In genomic region chr3:15345051-15345607, GRCh38 we compare ENCODE assay signal across 9 cellular contexts. TPM values are rescaled to one million over a fixed set of nuclear protein-coding genes. Genes with fewer than 3 reads are reported as not detected.
A peak's percentile ranks its signal among the peaks of the same experiment; 100 is the strongest.
DNase-seq lines count a peak whose midpoint lies in the region; ATAC-seq, FAIRE-seq and TF ChIP-seq lines count a peak whose summit lies in the region.
"Had no signal": no experiment of that assay in that cellular context is flagged by ENCODE, and none has a peak within 500 bp of the region (broad histone marks: within the 10 kb centered on the region; RNA-seq: fewer than 3 reads in every experiment).

No MANE protein-coding gene starts in this region.

- H3K9me3 Mint-ChIP-seq in WTC11 = peaks cover 10% of the 10 kb centered on the region
- H3K9me3 Mint-ChIP-seq in activated T-helper 1 cell treated with anti-CD3 and anti-CD28 coated beads, Interleukin-12 subunit alpha, Interleukin-12 subunit beta, Interleukin-2, Interleukin-4 antibody, amounts not matched to agents 30 ng/mL and 10 ng/mL and 1 ng/mL, durations not matched to agents 14 hours and 24 hours and 36 hours = peaks cover 7% of the 10 kb centered on the region
- H3K9me3 Mint-ChIP-seq: activated T-helper 2 cell treated with anti-CD3 and anti-CD28 coated beads, Interferon-gamma antibody, Interleukin-2, Interleukin-4, amounts not matched to agents 10 μg/mL and 5 μg/mL and 100 μg/mL, durations not matched to agents 14 hours and 24 hours and 36 hours had no signal

- H4K20me1 ChIP-seq in DOHH2 (ENCODE audit: control insufficient read depth, insufficient read depth, low read depth, low read length) (no peaks in the 10 kb centered on the region), H1 (replicated peaks in 1 of 2; ENCODE audit: control insufficient read depth in 1 of 2, insufficient read depth in 2 of 2, low read length in 2 of 2) (no peaks in the 10 kb centered on the region)

- peaks cover 40% of the 10 kb centered on the region for H3F3A ChIP-seq in DOHH2 (ENCODE audit: control insufficient read depth, insufficient read depth)

- H3K27ac ChIP-seq in DOHH2 (ENCODE audit: low read depth, low read length) = peak overlapping the region; percentile 99
- no peak overlapping the region for H3K27ac ChIP-seq in H1 (ENCODE audit: low read depth, low read length)
- no peak overlapping the region for H3K27ac ChIP-seq in mesendoderm (ENCODE audit: low read depth, low read length)

- no peaks in the 10 kb centered on the region for H3K23me2 ChIP-seq in H1 (ENCODE audit: low read depth, low read length)

- no peak overlapping the region for H3K56ac ChIP-seq in H1 (replicated peaks; ENCODE audit: insufficient read length, low read depth, low read length)
- no peak overlapping the region for H3K56ac ChIP-seq in mesendoderm (ENCODE audit: low read length)

- no peak for TF ChIP-seq CTCF in DOHH2 (IDR thresholded peaks at IDR 0.05; ENCODE audit: low read depth, low read length, poor library complexity, severe bottlenecking)
- TF ChIP-seq CTCF in H1 (IDR thresholded peaks at IDR 0.05; ENCODE audit: control extremely low read depth in 1 of 3, insufficient read depth in 1 of 3, low read depth in 1 of 3, low read length in 3 of 3) = no peak
- no peak for TF ChIP-seq CTCF in WTC11 (IDR thresholded peaks at IDR 0.05)

- H3K27me3 ChIP-seq in DOHH2 (ENCODE audit: control insufficient read depth, low read length) = no peaks in the 10 kb centered on the region
- H3K27me3 ChIP-seq in H1 (replicated peaks in 1 of 4; ENCODE audit: control insufficient read depth in 3 of 4, extremely low read depth in 1 of 4, insufficient read depth in 3 of 4, low read length in 3 of 4) = no peaks in the 10 kb centered on the region
- no peaks in the 10 kb centered on the region for H3K27me3 ChIP-seq in mesendoderm (ENCODE audit: insufficient read depth, low read length, poor library complexity)

- no peak overlapping the region for H3K27ac Mint-ChIP-seq in WTC11
- H3K27ac Mint-ChIP-seq in activated T-helper 1 cell treated with anti-CD3 and anti-CD28 coated beads, Interleukin-12 subunit alpha, Interleukin-12 subunit beta, Interleukin-2, Interleukin-4 antibody, amounts not matched to agents 30 ng/mL and 10 ng/mL and 1 ng/mL, durations not matched to agents 14 hours and 24 hours and 36 hours = no peak overlapping the region
- H3K27ac Mint-ChIP-seq: activated T-helper 2 cell treated with anti-CD3 and anti-CD28 coated beads, Interferon-gamma antibody, Interleukin-2, Interleukin-4, amounts not matched to agents 10 μg/mL and 5 μg/mL and 100 μg/mL, durations not matched to agents 14 hours and 24 hours and 36 hours had no signal

- H3K36me3 ChIP-seq in DOHH2 (ENCODE audit: control insufficient read depth, low read length) = no peaks in the 10 kb centered on the region
- H3K36me3 ChIP-seq in H1 (ENCODE audit: control insufficient read depth in 2 of 4, insufficient read depth in 4 of 4, low read length in 3 of 4) = no peaks in the 10 kb centered on the region; a peak in 1 of 8 replicates
- no peaks in the 10 kb centered on the region for H3K36me3 ChIP-seq in mesendoderm (ENCODE audit: control insufficient read depth, insufficient read depth, low read length)

- H3K4me3 ChIP-seq in DOHH2 (ENCODE audit: low read length) = peak overlapping the region; percentile 66
- no peak overlapping the region for H3K4me3 ChIP-seq in H1 (ENCODE audit: extremely low read depth in 1 of 4, insufficient read depth in 2 of 4, low read depth in 3 of 4, low read length in 4 of 4)
- H3K4me3 ChIP-seq in mesendoderm (ENCODE audit: low read length) = no peak overlapping the region

- peaks cover 8% of the 10 kb centered on the region for H3K36me3 Mint-ChIP-seq in WTC11
- peaks cover 4% of the 10 kb centered on the region for H3K36me3 Mint-ChIP-seq in activated T-helper 1 cell treated with anti-CD3 and anti-CD28 coated beads, Interleukin-12 subunit alpha, Interleukin-12 subunit beta, Interleukin-2, Interleukin-4 antibody, amounts not matched to agents 30 ng/mL and 10 ng/mL and 1 ng/mL, durations not matched to agents 14 hours and 24 hours and 36 hours (ENCODE audit: low read depth)

- H3K23ac ChIP-seq in H1 (ENCODE audit: insufficient read length) = no peak overlapping the region
- no peak overlapping the region for H3K23ac ChIP-seq in mesendoderm (ENCODE audit: low read length)

- H4K91ac ChIP-seq in H1 (replicated peaks; ENCODE audit: insufficient read length, low read length) = no peak overlapping the region

- H4K5ac ChIP-seq in H1 (ENCODE audit: insufficient read length, low read depth, low read length) = no peak overlapping the region
- no peak overlapping the region for H4K5ac ChIP-seq in mesendoderm (ENCODE audit: low read length)

- H3K4me1 ChIP-seq in DOHH2 (ENCODE audit: control insufficient read depth, low read length) (peaks cover 86% of the 10 kb centered on the region), H1 (replicated peaks in 1 of 4; ENCODE audit: control insufficient read depth in 3 of 4, insufficient read depth in 4 of 4, low read length in 3 of 4) (no peaks in the 10 kb centered on the region), mesendoderm (ENCODE audit: control insufficient read depth, low read depth, low read length) (no peaks in the 10 kb centered on the region)

- H3K79me1 ChIP-seq in H1 (ENCODE audit: low read depth, low read length) = no peaks in the 10 kb centered on the region
- no peaks in the 10 kb centered on the region for H3K79me1 ChIP-seq in mesendoderm (ENCODE audit: low read length)

- peak overlapping the region; percentile 90 for H3K4me2 ChIP-seq in DOHH2 (ENCODE audit: low read length)
- H3K4me2 ChIP-seq in H1 (ENCODE audit: insufficient read depth in 1 of 2, low read depth in 2 of 2, low read length in 2 of 2) = no peak overlapping the region
- H3K4me2 ChIP-seq in mesendoderm (ENCODE audit: low read length) = no peak overlapping the region

- FAIRE-seq in H1 (lab: Jason Lieb, UNC) = no peak

- H3K27me3 Mint-ChIP-seq in WTC11 (ENCODE audit: low read depth) = no peaks in the 10 kb centered on the region; the same call in none of the 2 replicates
- H3K27me3 Mint-ChIP-seq in activated T-helper 1 cell treated with anti-CD3 and anti-CD28 coated beads, Interleukin-12 subunit alpha, Interleukin-12 subunit beta, Interleukin-2, Interleukin-4 antibody, amounts not matched to agents 30 ng/mL and 10 ng/mL and 1 ng/mL, durations not matched to agents 14 hours and 24 hours and 36 hours (ENCODE audit: insufficient read depth) = peaks cover 4% of the 10 kb centered on the region

- no peak overlapping the region for H2BK15ac ChIP-seq in H1 (ENCODE audit: low read length)
- no peak overlapping the region for H2BK15ac ChIP-seq in mesendoderm (replicated peaks; ENCODE audit: low read depth)

- H3K79me2 ChIP-seq in DOHH2 (ENCODE audit: control insufficient read depth, low read length) (peaks cover 2% of the 10 kb centered on the region; the same call in 1 of the 2 replicates), H1 (ENCODE audit: control insufficient read depth in 1 of 2, insufficient read depth in 2 of 2, low read length in 2 of 2) (no peaks in the 10 kb centered on the region), mesendoderm (ENCODE audit: control insufficient read depth, insufficient read depth, low read length) (no peaks in the 10 kb centered on the region)

- POLR2A ChIA-PET in H1 (lab: Charles Lee; ENCODE audit: partially characterized antibody) = interaction anchor here (1.0 kb wide), 1 partner anchor 12 kb away, joined by 4 read pairs; no protein-coding TSS in a partner anchor
- POLR2A ChIA-PET in WTC11 (lab: Charles Lee) = interaction anchor here (1.2 kb wide), 1 partner anchor 12 kb away, joined by 4 read pairs; the partner anchor contains the start of gene SH3BP5

- intact Hi-C loops in activated T-helper 1 cell treated with anti-CD3 and anti-CD28 coated beads, Interleukin-12 subunit alpha, Interleukin-12 subunit beta, Interleukin-2, Interleukin-4 antibody, amounts not matched to agents 30 ng/mL and 10 ng/mL and 1 ng/mL, durations not matched to agents 14 hours and 24 hours and 36 hours (cut with micrococcal nuclease) = no loop called here

- CTCF ChIA-PET in H1 (lab: Charles Lee; ENCODE audit: partially characterized antibody) (interaction anchor here (0.8 to 6.2 kb wide), 5 partner anchors 12 to 77 kb away, joined by 3 to 25 read pairs (median 3); no protein-coding TSS in a partner anchor), WTC11 (lab: Charles Lee) (interaction anchor here (0.6 to 3.5 kb wide), 4 partner anchors 12 to 238 kb away, joined by 5 to 15 read pairs (median 6); partner anchors contain the start of gene SH3BP5)

- TF ChIP-seq EP300 in H1 (IDR thresholded peaks at IDR 0.05; ENCODE audit: borderline replicate concordance in 1 of 2, low read depth in 2 of 2, low read length in 2 of 2) = no peak

- H3K14ac ChIP-seq in H1 (ENCODE audit: insufficient read length) = no peak overlapping the region

- no peak overlapping the region for H2BK12ac ChIP-seq in H1 (ENCODE audit: low read depth, low read length)

- H3K18ac ChIP-seq in H1 (ENCODE audit: extremely low read depth, low read length) (no peak overlapping the region), mesendoderm (ENCODE audit: low read length) (no peak overlapping the region)

- H3K9me3 ChIP-seq in DOHH2 (ENCODE audit: control insufficient read depth, insufficient read depth, low read length) (no peaks in the 10 kb centered on the region), H1 (ENCODE audit: insufficient read depth in 2 of 2, low read depth in 1 of 2, low read length in 1 of 2) (0 out of 4 replicates have a peak, but pooled peaks cover 0 to 2% of the 10 kb centered on the region in 2 experiments)

- H2AK5ac ChIP-seq in H1 (ENCODE audit: low read depth, low read length) (no peak overlapping the region), mesendoderm (ENCODE audit: low read length) (no peak overlapping the region)

- DNase-seq in NCI-H128 (lab: John Stamatoyannopoulos, UW; ENCODE audit: unreplicated experiment) (peak; percentile 59), H1 (ENCODE audit: low read depth in 1 of 2, low spot score in 2 of 2) (no peak), mesendoderm (no peak), medulla oblongata (ENCODE audit: extremely low spot score) (no peak), WTC11 (ENCODE audit: low spot score) (no peak)
- no peak for DNase-seq in activated T-helper 1 cell treated with anti-CD3 and anti-CD28 coated beads, Interleukin-12 subunit alpha, Interleukin-12 subunit beta, Interleukin-2, Interleukin-4 antibody, amounts not matched to agents 30 ng/mL and 10 ng/mL and 1 ng/mL, durations not matched to agents 14 hours and 24 hours and 36 hours (ENCODE audit: low spot score)

- no peak overlapping the region for H2BK20ac ChIP-seq in H1 (ENCODE audit: low read length)

- no peak overlapping the region for H2BK120ac ChIP-seq in H1 (replicated peaks; ENCODE audit: low read depth, low read length)
- H2BK120ac ChIP-seq in mesendoderm (ENCODE audit: low read depth, low read length) = no peak overlapping the region

- H4K8ac ChIP-seq in H1 (ENCODE audit: extremely low read depth, insufficient read depth, low read length) = no peak overlapping the region
- no peak overlapping the region for H4K8ac ChIP-seq in mesendoderm (ENCODE audit: low read depth, low read length)

- 0 out of 2 replicates have a peak overlapping the region, but pooled peaks have one; percentile 1 for H2AFZ ChIP-seq in H1 (ENCODE audit: low read length)

- TF ChIP-seq POLR2A in H1 (IDR thresholded peaks at IDR 0.05; ENCODE audit: control extremely low read depth in 1 of 2, low read depth in 2 of 2, low read length in 2 of 2) = no peak

- H3K4me1 Mint-ChIP-seq in WTC11 = no peaks in the 10 kb centered on the region
- H3K4me1 Mint-ChIP-seq in activated T-helper 1 cell treated with anti-CD3 and anti-CD28 coated beads, Interleukin-12 subunit alpha, Interleukin-12 subunit beta, Interleukin-2, Interleukin-4 antibody, amounts not matched to agents 30 ng/mL and 10 ng/mL and 1 ng/mL, durations not matched to agents 14 hours and 24 hours and 36 hours (ENCODE audit: low read depth) = peaks cover 40% of the 10 kb centered on the region

- H3K9ac ChIP-seq in H1 (replicated peaks in 1 of 4; ENCODE audit: extremely low read depth in 1 of 4, low read depth in 3 of 4, low read length in 3 of 4) (no peak overlapping the region), mesendoderm (ENCODE audit: low read length) (no peak overlapping the region)

- ATAC-seq in GM21786 (IDR thresholded peaks at IDR 0.05; ENCODE audit: unreplicated experiment) = peak; percentile 23
- no peak for ATAC-seq in WTC11

- WGBS in H1 (ENCODE audit: extremely low coverage in 1 of 2, insufficient coverage in 1 of 2, insufficient read length in 1 of 2, insufficient replicate concordance in 2 of 2, low coverage in 1 of 2, low lambda C conversion rate in 2 of 2, missing lambda C conversion rate in 1 of 2), 2 experiments = 83% methylated on average over 4 of the region's 4 CpGs; no CpG with 5 or more reads in 1 of the 2 experiments
- WGBS in mesendoderm (ENCODE audit: extremely low coverage, insufficient coverage, low lambda C conversion rate) = no CpG with 5 or more reads among the region's 4 CpGs

- no peak for TF ChIP-seq RAD21 in H1 (IDR thresholded peaks at IDR 0.05 in 1 of 2, conservative IDR thresholded peaks at IDR 0.05 in 1 of 2; ENCODE audit: low read depth in 2 of 2, low read length in 2 of 2)

- H2BK5ac ChIP-seq in H1 (ENCODE audit: low read depth, low read length) (no peak overlapping the region), mesendoderm (ENCODE audit: low read length) (no peak overlapping the region)

- H3K9me2 ChIP-seq in DOHH2 (replicated peaks; ENCODE audit: control insufficient read depth, low read length) = no peaks in the 10 kb centered on the region

- H3K4ac ChIP-seq in H1 (replicated peaks; ENCODE audit: insufficient read length, low read depth, low read length) (no peak overlapping the region), mesendoderm (ENCODE audit: low read depth, low read length) (no peak overlapping the region)

- H3K4me3 Mint-ChIP-seq in WTC11 = no peak overlapping the region
- no peak overlapping the region for H3K4me3 Mint-ChIP-seq in activated T-helper 1 cell treated with anti-CD3 and anti-CD28 coated beads, Interleukin-12 subunit alpha, Interleukin-12 subunit beta, Interleukin-2, Interleukin-4 antibody, amounts not matched to agents 30 ng/mL and 10 ng/mL and 1 ng/mL, durations not matched to agents 14 hours and 24 hours and 36 hours

RNA-seq across cellular contexts. Expression of gene SH3BP5, which starts 12.7 kb away (rescaled TPM):
- total RNA-seq in H1 (2021; fragmentation: NEBNext Ultra II Directional; extraction: Animal tissue kit (Norgen Biotek cat#: 25700)) = 9.4 and 9.7 TPM in 2 replicates
- 6.3 and 7.1 TPM in 2 replicates for polyA plus RNA-seq in H1 (2011; rRNA removed)
- 10.8 TPM for polyA plus RNA-seq in H1 (2011; cell fraction: cytosol; rRNA removed)
- polyA plus RNA-seq in H1 (2011; cell fraction: nucleus; rRNA removed) = 8.9 TPM
- 9.6 to 12.8 TPM (median 10.5 TPM) in 4 replicates for polyA plus RNA-seq in H1 (2012, experiment 1 of 2)
- 2.4 TPM for polyA plus RNA-seq in H1 (2012, experiment 2 of 2)
- polyA plus RNA-seq in H1 (2013, experiment 1 of 2) = 4.6 TPM
- polyA plus RNA-seq in H1 (2013, experiment 2 of 2) = 5.1 TPM
- 6.6 and 7.8 TPM in 2 replicates for polyA minus RNA-seq in H1 (2011; rRNA and poly(A)+ RNA removed)
- 9.8 TPM for polyA minus RNA-seq in H1 (2011; cell fraction: cytosol; rRNA and poly(A)+ RNA removed)
- 6.4 TPM for polyA minus RNA-seq in H1 (2011; cell fraction: nucleus; rRNA and poly(A)+ RNA removed)
- 2.8 TPM for polyA plus RNA-seq in mesendoderm (2013, experiment 1 of 2)
- 3.0 TPM for polyA plus RNA-seq in mesendoderm (2013, experiment 2 of 2)
- total RNA-seq in WTC11 (2021) = 5.1 to 7.2 TPM (median 5.9 TPM) in 3 replicates
- 28.0 and 30.3 TPM in 2 replicates for total RNA-seq in activated T-helper 1 cell treated with anti-CD3 and anti-CD28 coated beads, Interleukin-12 subunit alpha, Interleukin-12 subunit beta, Interleukin-2, Interleukin-4 antibody, amounts not matched to agents 30 ng/mL and 10 ng/mL and 1 ng/mL, durations not matched to agents 14 hours and 24 hours and 36 hours
